ENCODE assay signal across 22 cellular contexts in the genomic region with DNA sequence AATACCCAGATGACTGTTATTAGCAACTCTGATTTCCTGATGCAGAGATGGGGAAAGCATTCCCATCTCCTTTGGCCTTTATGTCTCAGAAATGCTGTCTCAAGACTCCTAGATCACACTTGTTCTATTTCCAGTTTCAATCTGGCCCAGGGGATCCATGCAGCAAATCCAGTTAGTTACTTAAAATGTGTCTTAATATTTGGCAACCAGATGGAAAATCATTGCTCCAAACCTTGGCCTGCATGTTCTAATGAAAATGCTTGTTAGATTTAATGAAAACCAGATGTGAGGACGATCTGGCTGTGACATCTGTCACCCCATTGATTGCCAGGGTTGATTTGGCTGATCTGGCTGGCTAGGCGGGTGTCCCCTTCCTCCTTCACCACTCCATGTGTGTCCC.
"Had no signal": no experiment of that assay in that cellular context is flagged by ENCODE, and none has a peak within 500 bp of the region (broad histone marks: within the 10 kb centered on the region; RNA-seq: fewer than 3 reads in every experiment).

No MANE protein-coding gene starts in this region.

- H3K4me3 ChIP-seq: left ventricle myocardium inferior, ovary, prostate gland, upper lobe of left lung had no signal

- H3K36me3 ChIP-seq: left ventricle myocardium inferior, neutrophil, ovary, prostate gland, upper lobe of left lung had no signal

- H3K27ac Mint-ChIP-seq: activated B cell treated with CpG ODN at 0.5 μM for 24 hours; activated naive CD8-positive, alpha-beta T cell treated with anti-CD3 and anti-CD28 coated beads, Interleukin-2, amount 50 U/mL, for 24 hours; brain; mesothelial cell of epicardium; natural killer cell had no signal

- H3K27ac ChIP-seq: left ventricle myocardium inferior, neutrophil, ovary, prostate gland, upper lobe of left lung had no signal

- H3K9me3 Mint-ChIP-seq: activated naive CD8-positive, alpha-beta T cell treated with anti-CD3 and anti-CD28 coated beads, Interleukin-2, amount 50 U/mL, for 24 hours; natural killer cell had no signal

- H3K27me3 Mint-ChIP-seq: activated naive CD8-positive, alpha-beta T cell treated with anti-CD3 and anti-CD28 coated beads, Interleukin-2, amount 50 U/mL, for 24 hours had no signal

- H3K27me3 ChIP-seq: neutrophil, ovary, upper lobe of left lung had no signal

- H3K36me3 Mint-ChIP-seq: natural killer cell had no signal

- DNase-seq: activated B cell treated with CpG ODN at 0.5 μM for 24 hours; activated CD4-positive, alpha-beta T cell treated with anti-CD3 and anti-CD28 coated beads for 4 hours; activated CD4-positive, alpha-beta T cell treated with anti-CD3 and anti-CD28 coated beads, Interleukin-2, amount 50 U/mL, for 48 hours; activated effector memory CD4-positive, alpha-beta T cell treated with anti-CD3 and anti-CD28 coated beads, Interleukin-2, amount 50 U/mL, for 16 hours; activated naive CD4-positive, alpha-beta T cell treated with anti-CD3 and anti-CD28 coated beads, Interleukin-2, amount 50 U/mL, for 16 hours; activated naive CD8-positive, alpha-beta T cell treated with anti-CD3 and anti-CD28 coated beads, Interleukin-2, amount 50 U/mL, for 24 hours; central memory CD4-positive, alpha-beta T cell; effector memory CD4-positive, alpha-beta T cell; foreskin melanocyte; hypothalamus; left ventricle myocardium inferior; mammary epithelial cell; natural killer cell; ovary; stimulated activated CD4-positive, alpha-beta T cell treated with anti-CD3 and anti-CD28 coated beads, Interleukin-4, amount 100 ng/mL, for 24 hours; stimulated activated naive CD4-positive, alpha-beta T cell treated with Interleukin-2 at 50 U/mL for 16 hours; T-helper 9 cell; upper lobe of left lung had no signal

- H3K9me3 ChIP-seq: left ventricle myocardium inferior, neutrophil, ovary, prostate gland, upper lobe of left lung had no signal

- ATAC-seq: activated naive CD8-positive, alpha-beta T cell treated with anti-CD3 and anti-CD28 coated beads, Interleukin-2, amount 50 U/mL, for 24 hours; natural killer cell had no signal

- H3K4me1 ChIP-seq: prostate gland, upper lobe of left lung had no signal

- H3K4me1 Mint-ChIP-seq: activated naive CD8-positive, alpha-beta T cell treated with anti-CD3 and anti-CD28 coated beads, Interleukin-2, amount 50 U/mL, for 24 hours; natural killer cell had no signal

- H3K4me3 Mint-ChIP-seq: activated B cell treated with CpG ODN at 0.5 μM for 24 hours; activated naive CD8-positive, alpha-beta T cell treated with anti-CD3 and anti-CD28 coated beads, Interleukin-2, amount 50 U/mL, for 24 hours; brain; mesothelial cell of epicardium; natural killer cell had no signal
